In genomic region chr6:156780117-156780641, GRCh38 we compare ENCODE assay signal across 8 cellular contexts. TPM values are rescaled to one million over a fixed set of nuclear protein-coding genes. Genes with fewer than 3 reads are reported as not detected.
DNase-seq lines count a peak whose midpoint lies in the region; ATAC-seq and TF ChIP-seq lines count a peak whose summit lies in the region.

No MANE protein-coding gene starts in this region.

- H3K4me3 ChIP-seq in cardiac fibroblast (replicated peaks in 1 of 2; ENCODE audit: low read depth in 2 of 2, low read length in 2 of 2) (peak overlapping the region; percentile 61 to 77), iPS-18c (ENCODE audit: insufficient read depth, low read depth, low read length) (peak overlapping the region; percentile 80), sigmoid colon (peak overlapping the region; percentile 91 to 94 (median 92))

- no peaks in the 10 kb centered on the region for H3K27me3 ChIP-seq in sigmoid colon

- DNase-seq in AG09319 (ENCODE audit: extremely low read depth, low read depth), result peak; percentile 78
- peak; percentile 83 for DNase-seq in NCI-H187 treated with DMSO at 0.1 percent for 48 hours (lab: John Stamatoyannopoulos, UW)
- DNase-seq in T-helper 2 cell, result peak in 3 of 5 experiments; percentile 47 to 91 (median 58)
- peak; percentile 93 to 95 for DNase-seq in cardiac fibroblast (ENCODE audit: low read depth in 2 of 2)
- no peak for DNase-seq in sigmoid colon

- peak in 1 of 2 donors; percentile 39 for TF ChIP-seq POLR2A in sigmoid colon (IDR thresholded peaks at IDR 0.05)

- TF ChIP-seq CTCF in AG09319 (IDR thresholded peaks at IDR 0.05; ENCODE audit: low read depth, low read length) (no peak), cardiac fibroblast (IDR thresholded peaks at IDR 0.05; ENCODE audit: low read depth, low read length) (no peak), sigmoid colon (IDR thresholded peaks at IDR 0.05) (no peak)

- TF ChIP-seq EP300 in sigmoid colon (IDR thresholded peaks at IDR 0.05), result no peak

- WGBS in sigmoid colon, 2 donors, result 0% methylated on average over 8 of the region's 8 CpGs

- H3K9me3 ChIP-seq in iPS-18c (ENCODE audit: control insufficient read depth, insufficient read depth, low read length), result no peaks in the 10 kb centered on the region
- H3K9me3 ChIP-seq in sigmoid colon, result no peaks in the 10 kb centered on the region

- peak overlapping the region; percentile 97 to 99 (median 98) for H3K27ac ChIP-seq in sigmoid colon

- intact Hi-C loops in sigmoid colon (cut with DNase I), result loop anchor here (5.0 kb wide), 1 partner anchor 47 kb away; no protein-coding TSS in a partner anchor

- H3K36me3 ChIP-seq in sigmoid colon, result no peaks in the 10 kb centered on the region

- peak; percentile 67 for ATAC-seq in GM18517 (IDR thresholded peaks at IDR 0.05; ENCODE audit: unreplicated experiment)
- peak; percentile 63 for ATAC-seq in HG03060 (IDR thresholded peaks at IDR 0.05; ENCODE audit: low read depth, unreplicated experiment)

- peaks cover 3 to 59% (median 55%) of the 10 kb centered on the region in 4 donors for H3K4me1 ChIP-seq in sigmoid colon

RNA-seq across cellular contexts. Expression of gene ARID1B, which starts 3.0 kb away (rescaled TPM):
- total RNA-seq in sigmoid colon, result 100 to 1,000 TPM in 1 of 4 donors, 10 to 100 TPM in 3; 69.6 to 115 (median 78.8) TPM
- polyA plus RNA-seq in sigmoid colon, result 10 to 100 TPM in 1 of 3 donors, 1 to 10 TPM in 2; 8.4 to 30.4 (median 8.6) TPM
